In the genomic region with DNA sequence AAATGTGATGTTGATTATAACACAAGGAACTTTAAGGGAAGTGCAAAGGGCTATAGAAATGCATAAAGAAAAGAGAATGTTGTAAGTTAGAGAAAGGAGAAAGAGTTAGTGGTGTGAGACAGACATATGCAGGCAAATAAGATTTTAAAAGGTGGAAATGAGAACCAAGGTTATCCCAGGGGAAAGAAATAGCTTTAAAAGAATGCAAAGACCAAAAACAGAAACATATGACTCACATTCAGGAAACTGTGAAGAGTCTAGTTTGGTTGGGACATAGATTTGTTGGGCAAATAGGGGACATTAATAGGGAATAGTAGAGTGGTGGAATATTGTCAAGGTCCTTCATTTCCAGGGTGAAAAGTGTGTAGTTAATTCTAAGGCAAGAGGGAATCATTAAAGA, we compare ENCODE assay signal across 23 cellular contexts. TPM values are rescaled to one million over a fixed set of nuclear protein-coding genes. Genes with fewer than 3 reads are reported as not detected.
DNase-seq lines count a peak whose midpoint lies in the region; ATAC-seq and TF ChIP-seq lines count a peak whose summit lies in the region.
"Had no signal": no experiment of that assay in that cellular context is flagged by ENCODE, and none has a peak within 500 bp of the region (broad histone marks: within the 10 kb centered on the region; RNA-seq: fewer than 3 reads in every experiment).

No MANE protein-coding gene starts in this region.

- TF ChIP-seq CTCF in brain (conservative IDR thresholded peaks at IDR 0.05) = no peak
- no peak for TF ChIP-seq CTCF in fibroblast of villous mesenchyme (IDR thresholded peaks at IDR 0.05; ENCODE audit: insufficient read depth, low read depth, low read length)
- no peak for TF ChIP-seq CTCF in CD8-positive, alpha-beta T cell (IDR thresholded peaks at IDR 0.05)

- DNase-seq in HCEC 1CT (peak; percentile 1), fibroblast of villous mesenchyme (ENCODE audit: low read depth) (peak; percentile 31), NCI-H524 (lab: John Stamatoyannopoulos, UW) (no peak), NCI-H1694 (lab: John Stamatoyannopoulos, UW) (no peak)
- no peak for DNase-seq in natural killer cell treated with Interleukin-12 subunit alpha and Interleukin-12 subunit beta and Interleukin-15 and Interleukin-18, amount 100 ng/mL, for 72 hours (ENCODE audit: low spot score)
- no peak for DNase-seq in CD8-positive, alpha-beta T cell
- DNase-seq: activated CD4-positive, alpha-beta T cell treated with anti-CD3 and anti-CD28 coated beads for 48 hours; BE2C; colonic mucosa; hypothalamus; islet precursor cell; NCI-H1417 treated with DMSO at 0.1 percent for 48 hours; Right ventricle myocardium superior; stimulated activated CD4-positive, alpha-beta T cell treated with anti-CD3 and anti-CD28 coated beads, Interleukin-4, amount 100 ng/mL, for 1 hour; T-helper 1 cell had no signal

- H3K9me3 Mint-ChIP-seq in brain = peaks cover 3 to 5% (median 4%) of the 10 kb centered on the region in 5 experiments
- peaks cover 12% of the 10 kb centered on the region for H3K9me3 Mint-ChIP-seq in natural killer cell treated with Interleukin-12 subunit alpha and Interleukin-12 subunit beta and Interleukin-15 and Interleukin-18, amount 100 ng/mL, for 72 hours
- no peaks in the 10 kb centered on the region for H3K9me3 Mint-ChIP-seq in CD8-positive, alpha-beta T cell
- H3K9me3 Mint-ChIP-seq: activated naive CD4-positive, alpha-beta T cell treated with anti-CD3 and anti-CD28 coated beads, Interleukin-2, amount 50 U/mL, for 24 hours; stimulated activated naive CD8-positive, alpha-beta T cell treated with anti-CD3 and anti-CD28 coated beads, Interleukin-15, Interleukin-2, amounts not matched to agents 100 ng/mL and 50 ng/mL, for 24 hours; type B pancreatic cell had no signal

- CTCF ChIA-PET in CD8-positive, alpha-beta T cell (lab: Charles Lee) = no interaction called here

- H3K4me1 Mint-ChIP-seq in brain = peaks cover 56% of the 10 kb centered on the region
- H3K4me1 Mint-ChIP-seq in natural killer cell treated with Interleukin-12 subunit alpha and Interleukin-12 subunit beta and Interleukin-15 and Interleukin-18, amount 100 ng/mL, for 72 hours (ENCODE audit: low read depth in 2 of 2) = no peaks in the 10 kb centered on the region
- H3K4me1 Mint-ChIP-seq in CD8-positive, alpha-beta T cell (ENCODE audit: low read depth) = no peaks in the 10 kb centered on the region
- H3K4me1 Mint-ChIP-seq: activated naive CD4-positive, alpha-beta T cell treated with anti-CD3 and anti-CD28 coated beads, Interleukin-2, amount 50 U/mL, for 24 hours had no signal

- ATAC-seq in natural killer cell treated with Interleukin-12 subunit alpha and Interleukin-12 subunit beta and Interleukin-15 and Interleukin-18, amount 100 ng/mL, for 72 hours = no peak
- no peak for ATAC-seq in CD8-positive, alpha-beta T cell
- ATAC-seq: HepG2 had no signal

- H3K4me1 ChIP-seq in CD8-positive, alpha-beta T cell (ENCODE audit: insufficient read depth, low read length) = no peaks in the 10 kb centered on the region
- H3K4me1 ChIP-seq: ascending aorta, BE2C, colonic mucosa had no signal

- no peak overlapping the region for H3K4me3 Mint-ChIP-seq in brain
- H3K4me3 Mint-ChIP-seq in natural killer cell treated with Interleukin-12 subunit alpha and Interleukin-12 subunit beta and Interleukin-15 and Interleukin-18, amount 100 ng/mL, for 72 hours = no peak overlapping the region
- H3K4me3 Mint-ChIP-seq in CD8-positive, alpha-beta T cell = no peak overlapping the region
- H3K4me3 Mint-ChIP-seq: activated naive CD4-positive, alpha-beta T cell treated with anti-CD3 and anti-CD28 coated beads, Interleukin-2, amount 50 U/mL, for 24 hours; stimulated activated naive CD8-positive, alpha-beta T cell treated with anti-CD3 and anti-CD28 coated beads, Interleukin-15, Interleukin-2, amounts not matched to agents 100 ng/mL and 50 ng/mL, for 24 hours; type B pancreatic cell had no signal

- intact Hi-C loops in CD8-positive, alpha-beta T cell (cut with DNase I, micrococcal nuclease) = no loop called here

- H3K27me3 ChIP-seq in CD8-positive, alpha-beta T cell (ENCODE audit: insufficient read depth, low read length) = no peaks in the 10 kb centered on the region
- H3K27me3 ChIP-seq: ascending aorta, BE2C, colonic mucosa had no signal

- H3K27ac ChIP-seq in CD8-positive, alpha-beta T cell (ENCODE audit: low read depth, low read length) = no peak overlapping the region
- H3K27ac ChIP-seq: colonic mucosa had no signal

- no peaks in the 10 kb centered on the region for H3K9me3 ChIP-seq in CD8-positive, alpha-beta T cell (ENCODE audit: low read length)
- H3K9me3 ChIP-seq: ascending aorta, BE2C, colonic mucosa had no signal

- POLR2A ChIA-PET in CD8-positive, alpha-beta T cell (lab: Charles Lee) = no interaction called here

- no peak overlapping the region for H3K4me3 ChIP-seq in fibroblast of villous mesenchyme (ENCODE audit: low read depth, low read length)
- no peak overlapping the region for H3K4me3 ChIP-seq in CD8-positive, alpha-beta T cell (ENCODE audit: low read depth, low read length)
- H3K4me3 ChIP-seq: ascending aorta, colonic mucosa, lung, smooth muscle cell had no signal

- H3K27ac Mint-ChIP-seq in brain = peak overlapping the region in 3 of 5 experiments; percentile 0 to 21 (median 1)
- no peak overlapping the region for H3K27ac Mint-ChIP-seq in natural killer cell treated with Interleukin-12 subunit alpha and Interleukin-12 subunit beta and Interleukin-15 and Interleukin-18, amount 100 ng/mL, for 72 hours
- no peak overlapping the region for H3K27ac Mint-ChIP-seq in CD8-positive, alpha-beta T cell
- H3K27ac Mint-ChIP-seq: activated naive CD4-positive, alpha-beta T cell treated with anti-CD3 and anti-CD28 coated beads, Interleukin-2, amount 50 U/mL, for 24 hours; stimulated activated naive CD8-positive, alpha-beta T cell treated with anti-CD3 and anti-CD28 coated beads, Interleukin-15, Interleukin-2, amounts not matched to agents 100 ng/mL and 50 ng/mL, for 24 hours; type B pancreatic cell had no signal

- H3K36me3 ChIP-seq in CD8-positive, alpha-beta T cell (ENCODE audit: insufficient read depth, low read length) = no peaks in the 10 kb centered on the region
- H3K36me3 ChIP-seq: ascending aorta, BE2C, colonic mucosa had no signal

- no peaks in the 10 kb centered on the region for H3K27me3 Mint-ChIP-seq in brain
- no peaks in the 10 kb centered on the region for H3K27me3 Mint-ChIP-seq in natural killer cell treated with Interleukin-12 subunit alpha and Interleukin-12 subunit beta and Interleukin-15 and Interleukin-18, amount 100 ng/mL, for 72 hours
- H3K27me3 Mint-ChIP-seq in CD8-positive, alpha-beta T cell (ENCODE audit: low read depth) = no peaks in the 10 kb centered on the region
- H3K27me3 Mint-ChIP-seq: activated naive CD4-positive, alpha-beta T cell treated with anti-CD3 and anti-CD28 coated beads, Interleukin-2, amount 50 U/mL, for 24 hours; stimulated activated naive CD8-positive, alpha-beta T cell treated with anti-CD3 and anti-CD28 coated beads, Interleukin-15, Interleukin-2, amounts not matched to agents 100 ng/mL and 50 ng/mL, for 24 hours; type B pancreatic cell had no signal

- peaks cover 20% of the 10 kb centered on the region for H3K36me3 Mint-ChIP-seq in brain
- H3K36me3 Mint-ChIP-seq in natural killer cell treated with Interleukin-12 subunit alpha and Interleukin-12 subunit beta and Interleukin-15 and Interleukin-18, amount 100 ng/mL, for 72 hours = no peaks in the 10 kb centered on the region
- no peaks in the 10 kb centered on the region for H3K36me3 Mint-ChIP-seq in CD8-positive, alpha-beta T cell
- H3K36me3 Mint-ChIP-seq: activated naive CD4-positive, alpha-beta T cell treated with anti-CD3 and anti-CD28 coated beads, Interleukin-2, amount 50 U/mL, for 24 hours had no signal

RNA-seq across cellular contexts. Expression of gene MAPK10, which starts 52.4 kb away (rescaled TPM):
- 31.1 TPM for polyA plus RNA-seq in brain (ENCODE audit: insufficient read depth, low read depth, low replicate concordance)
- total RNA-seq in fibroblast of villous mesenchyme = 4.8 and 12.1 TPM in 2 replicates
- total RNA-seq in natural killer cell treated with Interleukin-12 subunit alpha and Interleukin-12 subunit beta and Interleukin-15 and Interleukin-18, amount 100 ng/mL, for 72 hours = under 1 TPM in 1 of 2 donors, not detected in 1; 0.28 TPM
- not detected for total RNA-seq in CD8-positive, alpha-beta T cell
- total RNA-seq: HepG2 had no signal
- polyA plus RNA-seq: HepG2 had no signal

Comparison
In these comparisons a context has a peak if more than half of its experiments do, and no peak if none do; other contexts are left out.
1. DNase-seq: peak in HCEC 1CT (single experiment) and fibroblast of villous mesenchyme (single experiment); none in natural killer cell treated with Interleukin-12 subunit alpha and Interleukin-12 subunit beta and Interleukin-15 and Interleukin-18, amount 100 ng/mL, for 72 hours (single experiment), NCI-H524 (0 of 2), CD8-positive, alpha-beta T cell (0 of 7) and NCI-H1694 (single experiment).
2. H3K27ac Mint-ChIP-seq: peak in brain (3 of 5); none in natural killer cell treated with Interleukin-12 subunit alpha and Interleukin-12 subunit beta and Interleukin-15 and Interleukin-18, amount 100 ng/mL, for 72 hours (0 of 2) and CD8-positive, alpha-beta T cell (single experiment).